13 cellular contexts compared by ENCODE assay signal in genomic region chr6:89347825-89348224, GRCh38. TPM values are rescaled to one million over a fixed set of nuclear protein-coding genes. Genes with fewer than 3 reads are reported as not detected.
DNase-seq lines count a peak whose midpoint lies in the region; ATAC-seq and TF ChIP-seq lines count a peak whose summit lies in the region.
"Had no signal": no experiment of that assay in that cellular context is flagged by ENCODE, and none has a peak within 500 bp of the region (broad histone marks: within the 10 kb centered on the region; RNA-seq: fewer than 3 reads in every experiment).

No MANE protein-coding gene starts in this region.

- no peak overlapping the region for H2AK5ac ChIP-seq in IMR-90 (ENCODE audit: low read depth, low read length)

- H3K27ac Mint-ChIP-seq in memory B cell = peak overlapping the region; percentile 98
- H3K27ac Mint-ChIP-seq: GM23338, nephron progenitor cell had no signal

- H2BK20ac ChIP-seq in IMR-90 (ENCODE audit: low read depth, low read length) = no peak overlapping the region

- peaks cover 9% of the 10 kb centered on the region for H3K4me1 ChIP-seq in IMR-90 (ENCODE audit: control insufficient read depth, insufficient read depth, low read length)

- no CpG with 5 or more reads among the region's 2 CpGs for whole genome bisulfite sequencing in IMR-90 (ENCODE audit: extremely low coverage in 2 of 2, insufficient read length in 1 of 2), 2 experiments

- no peak overlapping the region for H3K56ac ChIP-seq in IMR-90 (ENCODE audit: extremely low read depth, insufficient read depth, low read length)

- no peak overlapping the region for H4K5ac ChIP-seq in IMR-90 (ENCODE audit: low read depth, low read length)

- no peak for TF ChIP-seq POLR2A in IMR-90 (IDR thresholded peaks at IDR 0.05; ENCODE audit: low read depth, low read length)

- no TSS peak for BruUV-seq in IMR-90 (replicated peaks; lab: Mats Ljungman, UMichigan)

- H2BK5ac ChIP-seq in IMR-90 (ENCODE audit: low read depth, low read length, poor library complexity, severe bottlenecking) = no peak overlapping the region

- ATAC-seq in IMR-90 (ENCODE audit: low read depth) (no peak), memory B cell (ENCODE audit: low read depth) (no peak), GM18867 (IDR thresholded peaks at IDR 0.05; ENCODE audit: unreplicated experiment) (no peak), HG03095 (IDR thresholded peaks at IDR 0.05; ENCODE audit: unreplicated experiment) (no peak)
- ATAC-seq: GM23338 had no signal

- peaks cover 58% of the 10 kb centered on the region for H4K20me1 ChIP-seq in IMR-90 (ENCODE audit: insufficient read depth, low read length)

- H3K4me1 Mint-ChIP-seq in memory B cell = peaks cover 55% of the 10 kb centered on the region

- peaks cover 21% of the 10 kb centered on the region for H3K36me3 Mint-ChIP-seq in memory B cell

- no peak overlapping the region; the same call in 1 of the 2 replicates for H3K23ac ChIP-seq in IMR-90 (ENCODE audit: low read depth, low read length)

- H3K4me3 Mint-ChIP-seq in memory B cell = peak overlapping the region; percentile 9
- H3K4me3 Mint-ChIP-seq: GM23338, nephron progenitor cell had no signal

- no peak overlapping the region for H2AK9ac ChIP-seq in IMR-90 (replicated peaks; ENCODE audit: low read depth, low read length, poor library complexity)

- H2AFZ ChIP-seq in IMR-90 (replicated peaks; ENCODE audit: low read length, poor library complexity) = no peak overlapping the region
- H2AFZ ChIP-seq: GM23338 had no signal

- H4K8ac ChIP-seq in IMR-90 (ENCODE audit: low read depth in 2 of 2, low read length in 2 of 2) = no peak overlapping the region

- H3K27ac ChIP-seq in IMR-90 (ENCODE audit: insufficient read depth, low read length) = no peak overlapping the region

- H3K9me3 ChIP-seq in IMR-90 (ENCODE audit: control insufficient read depth, insufficient read depth, low read length) = no peaks in the 10 kb centered on the region

- TF ChIP-seq CTCF in IMR-90 (conservative IDR thresholded peaks at IDR 0.05; ENCODE audit: low read depth, low read length) = no peak
- TF ChIP-seq CTCF in astrocyte of the spinal cord (IDR thresholded peaks at IDR 0.05; ENCODE audit: low read depth, low read length) = no peak

- H3K4me3 ChIP-seq in IMR-90 (ENCODE audit: insufficient read depth, low read depth, low read length) (no peak overlapping the region), astrocyte of the spinal cord (ENCODE audit: low read depth, low read length) (no peak overlapping the region)
- H3K4me3 ChIP-seq: GM23338 had no signal

- no peak overlapping the region for H4K91ac ChIP-seq in IMR-90 (ENCODE audit: insufficient read depth, low read depth, low read length)

- H3K4me2 ChIP-seq in IMR-90 (ENCODE audit: low read depth, low read length) = no peak overlapping the region
- H3K4me2 ChIP-seq: GM23338 had no signal

- no peak overlapping the region for H2BK120ac ChIP-seq in IMR-90 (ENCODE audit: low read depth, low read length)

- dilution Hi-C loops in IMR-90 (cut with HindIII; ENCODE audit: low sequenced_read_pairs, unreplicated experiment) = no loop called here

- CTCF ChIA-PET in IMR-90 (lab: Yijun Ruan, JAX) = interaction anchor here (0.5 to 1.2 kb wide), 2 partner anchors 36 to 44 kb away, joined by 3 to 4 read pairs; no protein-coding TSS in a partner anchor

- peaks cover 14 to 62% of the 10 kb centered on the region in 2 experiments for H3K79me1 ChIP-seq in IMR-90 (ENCODE audit: low read depth in 1 of 2, low read length in 2 of 2)

- no peak overlapping the region for H3K9ac ChIP-seq in IMR-90 (ENCODE audit: low read depth, low read length)

- no peak overlapping the region; the same call in 1 of the 2 replicates for H3K14ac ChIP-seq in IMR-90 (replicated peaks; ENCODE audit: low read depth, low read length)

- no peaks in the 10 kb centered on the region for H3K27me3 Mint-ChIP-seq in memory B cell

- no peak overlapping the region for H3K18ac ChIP-seq in IMR-90 (ENCODE audit: low read depth, low read length)

- POLR2A ChIA-PET in IMR-90 (lab: Charles Lee; ENCODE audit: unreplicated experiment) = no interaction called here

- no peak overlapping the region for H2BK15ac ChIP-seq in IMR-90 (ENCODE audit: low read depth, low read length)

- DNase-seq in CD1c-positive myeloid dendritic cell (ENCODE audit: extremely low spot score) (peak; percentile 32), IMR-90 (peak; percentile 16), astrocyte of the spinal cord (ENCODE audit: low read depth, low spot score) (peak; percentile 44), memory B cell (ENCODE audit: low spot score in 2 of 2) (no peak), head of caudate nucleus (no peak), NCI-H82 (lab: John Stamatoyannopoulos, UW) (no peak)
- DNase-seq: Calu3, NCI-H1105 treated with DMSO at 0.1 percent for 48 hours, nephron progenitor cell, SIG-M5 had no signal

- H3K27me3 ChIP-seq in IMR-90 (ENCODE audit: control insufficient read depth, insufficient read depth, low read length) = no peaks in the 10 kb centered on the region

- TF ChIP-seq RAD21 in IMR-90 (IDR thresholded peaks at IDR 0.05; ENCODE audit: low read length) = no peak

- H3K9me1 ChIP-seq in IMR-90 (ENCODE audit: insufficient read depth, low read length) = peaks cover 16% of the 10 kb centered on the region

- peaks cover 1% of the 10 kb centered on the region for H3K9me3 Mint-ChIP-seq in memory B cell
- H3K9me3 Mint-ChIP-seq: GM23338, nephron progenitor cell had no signal

- intact Hi-C loops in IMR-90 (cut with micrococcal nuclease) (no loop called here), head of caudate nucleus (cut with DNase I) (no loop called here)

- no peak overlapping the region for H3K4ac ChIP-seq in IMR-90 (ENCODE audit: low read depth, low read length)

- no peaks in the 10 kb centered on the region for H3K36me3 ChIP-seq in IMR-90 (ENCODE audit: control insufficient read depth, insufficient read depth, low read length)

- in situ Hi-C loops in IMR-90 (cut with MboI; ENCODE audit: low sequenced_read_pairs) (no loop called here), astrocyte of the spinal cord (cut with HindIII; ENCODE audit: low sequenced_read_pairs) (no loop called here)

TF ChIP-seq in IMR-90, 13 proteins besides CTCF, POLR2A, EP300 and RAD21:
- TF ChIP-seq MAFK (IDR thresholded peaks at IDR 0.05; ENCODE audit: low read depth, low read length) = peak; percentile 61
- no peak for TF ChIP-seq FOS (IDR thresholded peaks at IDR 0.05; ENCODE audit: low read depth, low read length)
- TF ChIP-seq SMC3 (IDR thresholded peaks at IDR 0.05; ENCODE audit: low read depth, low read length) = no peak

RNA-seq across cellular contexts. Expression of gene UBE2J1, which starts 4.7 kb away (rescaled TPM):
- 35.3 and 37.8 TPM in 2 replicates for total RNA-seq in IMR-90 (2012; rRNA removed)
- polyA plus RNA-seq in IMR-90 (2012; rRNA removed) = 19.8 and 20.9 TPM in 2 replicates
- polyA plus RNA-seq in IMR-90 (2012; cell fraction: cytosol; rRNA removed) = 7.4 and 9.8 TPM in 2 replicates
- polyA plus RNA-seq in IMR-90 (2012; cell fraction: nucleus; rRNA removed; ENCODE audit: low replicate concordance) = 3.3 and 14.2 TPM in 2 replicates

RNA-seq across cellular contexts. Expression of gene GABRR2, which starts 32.7 kb away (rescaled TPM):
- under 0.01 TPM in 1 of 2 replicates, not detected in the other for total RNA-seq in IMR-90 (2012; rRNA removed)
- polyA plus RNA-seq in IMR-90 (2012; rRNA removed) = 0.24 and 0.26 TPM in 2 replicates
- polyA plus RNA-seq in IMR-90 (2012; cell fraction: cytosol; rRNA removed) = 0.16 TPM in 1 of 2 replicates, not detected in the other
- 1.4 and 2.4 TPM in 2 replicates for polyA plus RNA-seq in IMR-90 (2012; cell fraction: nucleus; rRNA removed; ENCODE audit: low replicate concordance)
- total RNA-seq: GM23338 had no signal
- polyA plus RNA-seq: GM23338 had no signal

Comparison
In these comparisons a context has a peak if more than half of its experiments do, and no peak if none do; other contexts are left out.
1. DNase-seq: peak in CD1c-positive myeloid dendritic cell (single experiment), IMR-90 (single experiment) and astrocyte of the spinal cord (single experiment); none in memory B cell (0 of 2), head of caudate nucleus (0 of 42) and NCI-H82 (single experiment).